17 cellular contexts compared by ENCODE assay signal in the genomic region with DNA sequence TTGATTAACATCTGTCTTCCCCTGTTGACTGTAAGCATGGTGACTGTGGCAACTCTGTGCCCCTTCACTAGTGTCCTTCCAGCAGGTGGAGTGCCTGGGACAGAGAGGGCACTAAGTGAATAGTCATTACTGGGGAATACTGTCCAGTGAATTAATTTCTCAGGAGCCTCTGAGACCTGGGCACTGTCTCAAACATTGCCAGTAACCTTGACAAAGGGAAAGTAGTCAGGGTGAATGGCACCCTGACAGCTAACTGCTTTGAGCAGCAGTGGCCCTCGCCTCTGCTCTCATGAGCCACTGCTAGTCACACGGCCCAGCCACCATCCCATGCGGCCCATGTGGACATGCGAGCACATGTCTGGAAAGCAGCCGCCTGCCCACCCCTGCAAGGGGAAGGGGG. TPM values are rescaled to one million over a fixed set of nuclear protein-coding genes. Genes with fewer than 3 reads are reported as not detected.
DNase-seq lines count a peak whose midpoint lies in the region; ATAC-seq and TF ChIP-seq lines count a peak whose summit lies in the region.
"Had no signal": no experiment of that assay in that cellular context is flagged by ENCODE, and none has a peak within 500 bp of the region (broad histone marks: within the 10 kb centered on the region; RNA-seq: fewer than 3 reads in every experiment).

No MANE protein-coding gene starts in this region.

- peak; percentile 11 for DNase-seq in SIG-M5 treated with dmso at 0.1 percent for 504 hours (lab: John Stamatoyannopoulos, UW; ENCODE audit: unreplicated experiment)
- no peak for DNase-seq in SIG-M5 (lab: John Stamatoyannopoulos, UW)
- DNase-seq in RWPE2 (ENCODE audit: low spot score): no peak
- no peak for DNase-seq in fibroblast of the aortic adventitia (ENCODE audit: low read depth)
- no peak for DNase-seq in Peyer's patch
- DNase-seq in activated CD4-positive, alpha-beta T cell treated with anti-CD3 and anti-CD28 coated beads for 36 hours: no peak
- no peak for DNase-seq in HK-2 (ENCODE audit: unreplicated experiment)
- DNase-seq: activated CD4-positive, alpha-beta memory T cell treated with anti-CD3 and anti-CD28 coated beads, Interleukin-2, amount 10 ng/mL, durations not matched to agents 7 days and 5 days; amygdala; cortex of kidney; mammary epithelial cell; NCI-H1048; NK-92 treated with Interleukin-12 subunit alpha and Interleukin-12 subunit beta, amount 100 ng/mL, for 24 hours; testis had no signal

- no peak overlapping the region for H3K27ac Mint-ChIP-seq in stimulated activated memory B cell treated with anti-CD40 and anti-IgM and Interleukin-4, amounts not matched to agents 10 μg/mL and 1 μg/mL and 100 μg/mL, for 72 hours
- no peak overlapping the region for H3K27ac Mint-ChIP-seq in activated CD4-positive, alpha-beta T cell treated with anti-CD3 and anti-CD28 coated beads for 36 hours
- H3K27ac Mint-ChIP-seq: activated CD4-positive, alpha-beta memory T cell treated with anti-CD3 and anti-CD28 coated beads, Interleukin-2, amount 10 ng/mL, durations not matched to agents 7 days and 5 days; natural killer cell treated with Interleukin-12 subunit alpha and Interleukin-12 subunit beta and Interleukin-15 and Interleukin-18, amount 100 ng/mL, for 72 hours had no signal

- peak; percentile 9; the same call in 1 of the 3 replicates for ATAC-seq in RWPE2 (ENCODE audit: low read depth)
- peak; percentile 39 for ATAC-seq in stimulated activated memory B cell treated with anti-CD40 and anti-IgM and Interleukin-4, amounts not matched to agents 10 μg/mL and 1 μg/mL and 100 μg/mL, for 72 hours
- ATAC-seq in activated CD4-positive, alpha-beta T cell treated with anti-CD3 and anti-CD28 coated beads for 36 hours: no peak

- H3K27me3 ChIP-seq in RWPE2 (ENCODE audit: insufficient read depth, poor library complexity, severe bottlenecking) (no peaks in the 10 kb centered on the region), Peyer's patch (no peaks in the 10 kb centered on the region)
- H3K27me3 ChIP-seq: esophagus muscularis mucosa, testis had no signal

- H3K9me3 Mint-ChIP-seq in stimulated activated memory B cell treated with anti-CD40 and anti-IgM and Interleukin-4, amounts not matched to agents 10 μg/mL and 1 μg/mL and 100 μg/mL, for 72 hours: peaks cover 7% of the 10 kb centered on the region
- peaks cover 7% of the 10 kb centered on the region for H3K9me3 Mint-ChIP-seq in activated CD4-positive, alpha-beta T cell treated with anti-CD3 and anti-CD28 coated beads for 36 hours (ENCODE audit: low read depth)
- H3K9me3 Mint-ChIP-seq: activated CD4-positive, alpha-beta memory T cell treated with anti-CD3 and anti-CD28 coated beads, Interleukin-2, amount 10 ng/mL, durations not matched to agents 7 days and 5 days; natural killer cell treated with Interleukin-12 subunit alpha and Interleukin-12 subunit beta and Interleukin-15 and Interleukin-18, amount 100 ng/mL, for 72 hours had no signal

- H3K4me1 Mint-ChIP-seq in stimulated activated memory B cell treated with anti-CD40 and anti-IgM and Interleukin-4, amounts not matched to agents 10 μg/mL and 1 μg/mL and 100 μg/mL, for 72 hours: no peaks in the 10 kb centered on the region
- peaks cover 4% of the 10 kb centered on the region for H3K4me1 Mint-ChIP-seq in activated CD4-positive, alpha-beta T cell treated with anti-CD3 and anti-CD28 coated beads for 36 hours

- no peak overlapping the region for H3K4me3 ChIP-seq in RWPE2 (ENCODE audit: severe bottlenecking)
- no peak overlapping the region for H3K4me3 ChIP-seq in fibroblast of the aortic adventitia (ENCODE audit: low read depth, low read length)
- H3K4me3 ChIP-seq in Peyer's patch: no peak overlapping the region
- H3K4me3 ChIP-seq: esophagus muscularis mucosa, testis had no signal

- TF ChIP-seq POLR2A in Peyer's patch (IDR thresholded peaks at IDR 0.05): no peak

- intact Hi-C loops in activated CD4-positive, alpha-beta T cell treated with anti-CD3 and anti-CD28 coated beads for 36 hours (cut with DNase I, micrococcal nuclease): no loop called here

- H3K36me3 ChIP-seq in RWPE2 (ENCODE audit: low read depth) (no peaks in the 10 kb centered on the region), Peyer's patch (no peaks in the 10 kb centered on the region)
- H3K36me3 ChIP-seq: esophagus muscularis mucosa had no signal

- H3K4me3 Mint-ChIP-seq in stimulated activated memory B cell treated with anti-CD40 and anti-IgM and Interleukin-4, amounts not matched to agents 10 μg/mL and 1 μg/mL and 100 μg/mL, for 72 hours: no peak overlapping the region
- H3K4me3 Mint-ChIP-seq in activated CD4-positive, alpha-beta T cell treated with anti-CD3 and anti-CD28 coated beads for 36 hours: no peak overlapping the region
- H3K4me3 Mint-ChIP-seq: activated CD4-positive, alpha-beta memory T cell treated with anti-CD3 and anti-CD28 coated beads, Interleukin-2, amount 10 ng/mL, durations not matched to agents 7 days and 5 days; natural killer cell treated with Interleukin-12 subunit alpha and Interleukin-12 subunit beta and Interleukin-15 and Interleukin-18, amount 100 ng/mL, for 72 hours had no signal

- H3K9me3 ChIP-seq in RWPE2 (ENCODE audit: severe bottlenecking) (no peaks in the 10 kb centered on the region), Peyer's patch (no peaks in the 10 kb centered on the region)
- H3K9me3 ChIP-seq: testis had no signal

- no peaks in the 10 kb centered on the region for H3K4me1 ChIP-seq in RWPE2 (ENCODE audit: insufficient read depth, poor library complexity, severe bottlenecking)
- peaks cover 0 to 6% (median 0%) of the 10 kb centered on the region in 4 donors for H3K4me1 ChIP-seq in Peyer's patch

- POLR2A ChIA-PET in activated CD4-positive, alpha-beta T cell treated with anti-CD3 and anti-CD28 coated beads for 36 hours (lab: Charles Lee): no interaction called here

- no peaks in the 10 kb centered on the region for H3K36me3 Mint-ChIP-seq in stimulated activated memory B cell treated with anti-CD40 and anti-IgM and Interleukin-4, amounts not matched to agents 10 μg/mL and 1 μg/mL and 100 μg/mL, for 72 hours
- H3K36me3 Mint-ChIP-seq in activated CD4-positive, alpha-beta T cell treated with anti-CD3 and anti-CD28 coated beads for 36 hours (ENCODE audit: low read depth): peaks cover 3% of the 10 kb centered on the region
- H3K36me3 Mint-ChIP-seq: natural killer cell treated with Interleukin-12 subunit alpha and Interleukin-12 subunit beta and Interleukin-15 and Interleukin-18, amount 100 ng/mL, for 72 hours had no signal

- H3K27ac ChIP-seq in RWPE2 (ENCODE audit: poor library complexity, severe bottlenecking) (no peak overlapping the region), Peyer's patch (no peak overlapping the region)
- H3K27ac ChIP-seq: esophagus muscularis mucosa, testis had no signal

- CTCF ChIA-PET in activated CD4-positive, alpha-beta T cell treated with anti-CD3 and anti-CD28 coated beads for 36 hours (lab: Charles Lee): interaction anchor here (0.5 kb wide), 1 partner anchor 345 kb away, joined by 3 read pairs; no protein-coding TSS in a partner anchor

- TF ChIP-seq CTCF in RWPE2 (IDR thresholded peaks at IDR 0.05; ENCODE audit: poor library complexity, severe bottlenecking): no peak
- TF ChIP-seq CTCF in fibroblast of the aortic adventitia (IDR thresholded peaks at IDR 0.05; ENCODE audit: insufficient read depth, low read length): peak; percentile 5
- TF ChIP-seq CTCF in Peyer's patch (IDR thresholded peaks at IDR 0.05): peak in 1 of 6 experiments; percentile 13

- peaks cover 51% of the 10 kb centered on the region for H3K27me3 Mint-ChIP-seq in stimulated activated memory B cell treated with anti-CD40 and anti-IgM and Interleukin-4, amounts not matched to agents 10 μg/mL and 1 μg/mL and 100 μg/mL, for 72 hours
- peaks cover 28% of the 10 kb centered on the region for H3K27me3 Mint-ChIP-seq in activated CD4-positive, alpha-beta T cell treated with anti-CD3 and anti-CD28 coated beads for 36 hours

RNA-seq across cellular contexts. Expression of a gene that starts 13.1 kb away (rescaled TPM):
- total RNA-seq in fibroblast of the aortic adventitia (ENCODE audit: low replicate concordance) (20.1 and 39.1 TPM in 2 replicates), Peyer's patch (10 to 100 TPM; 32.1 to 50.3 (median 38.1) TPM)
- total RNA-seq in activated CD4-positive, alpha-beta T cell treated with anti-CD3 and anti-CD28 coated beads for 36 hours: 10 to 100 TPM in 1 of 2 experiments, 1 to 10 TPM in 1; 9.5 to 11.9 TPM
